ENCODE assay signal across 8 cellular contexts in the genomic region with DNA sequence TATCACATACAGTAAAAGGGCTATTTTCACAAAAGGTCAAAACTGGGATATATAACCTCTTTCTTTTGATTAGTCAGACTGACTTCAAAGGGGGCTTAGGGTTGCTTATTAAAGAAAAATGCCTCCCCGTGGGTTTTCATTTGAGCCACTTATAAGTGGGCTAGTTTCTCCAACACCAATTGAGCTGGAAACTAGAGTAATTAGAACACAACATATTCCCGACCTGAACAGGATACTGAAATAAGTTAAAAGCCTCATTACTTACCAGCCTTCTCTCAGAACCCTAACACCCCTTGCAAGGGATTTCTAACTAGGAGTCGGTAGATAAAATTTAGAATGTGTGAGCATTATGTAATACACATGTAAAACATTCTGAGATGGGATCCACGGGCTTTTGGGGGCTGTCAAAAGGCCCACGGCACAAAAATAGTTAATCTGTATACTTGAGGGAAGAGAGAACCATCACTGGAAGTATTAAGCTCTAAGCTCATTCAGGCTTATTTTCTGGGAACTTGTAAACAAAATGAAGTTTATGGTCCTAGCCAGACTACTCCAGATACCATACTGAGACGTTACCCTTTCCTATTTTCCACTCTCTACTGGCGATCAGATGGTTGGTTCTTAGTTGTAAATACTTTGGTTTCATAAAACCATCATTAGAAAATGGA. TPM values are rescaled to one million over a fixed set of nuclear protein-coding genes. Genes with fewer than 3 reads are reported as not detected.
DNase-seq lines count a peak whose midpoint lies in the region; ATAC-seq and TF ChIP-seq lines count a peak whose summit lies in the region.

No MANE protein-coding gene starts in this region.

- peak overlapping the region; percentile 99 for H3K27ac Mint-ChIP-seq in activated naive CD4-positive, alpha-beta T cell treated with anti-CD3 and anti-CD28 coated beads, Interleukin-2, amount 50 U/mL, for 24 hours

- no peaks in the 10 kb centered on the region for H3K9me3 ChIP-seq in lower lobe of right lung

- H3K27me3 ChIP-seq in lower lobe of right lung (ENCODE audit: low read depth) = no peaks in the 10 kb centered on the region

- intact Hi-C loops in lower lobe of right lung (cut with DNase I) = no loop called here

- 40 to 45% (median 41%) methylated on average over 7 of the region's 7 CpGs for WGBS in adipose tissue, 3 donors
- WGBS in urinary bladder = 28% methylated on average over 7 of the region's 7 CpGs

- peaks cover 3% of the 10 kb centered on the region for H3K36me3 Mint-ChIP-seq in activated naive CD4-positive, alpha-beta T cell treated with anti-CD3 and anti-CD28 coated beads, Interleukin-2, amount 50 U/mL, for 24 hours

- H3K9me3 Mint-ChIP-seq in activated naive CD4-positive, alpha-beta T cell treated with anti-CD3 and anti-CD28 coated beads, Interleukin-2, amount 50 U/mL, for 24 hours = no peaks in the 10 kb centered on the region

- peaks cover 70% of the 10 kb centered on the region for H3K4me1 ChIP-seq in lower lobe of right lung
- H3K4me1 ChIP-seq in urinary bladder (ENCODE audit: insufficient read depth) = no peaks in the 10 kb centered on the region

- no peaks in the 10 kb centered on the region for H3K27me3 Mint-ChIP-seq in activated naive CD4-positive, alpha-beta T cell treated with anti-CD3 and anti-CD28 coated beads, Interleukin-2, amount 50 U/mL, for 24 hours

- peak overlapping the region; percentile 60 for H3K4me3 ChIP-seq in lower lobe of right lung
- H3K4me3 ChIP-seq in urinary bladder (ENCODE audit: low read depth, low read length) = peak overlapping the region; percentile 51

- H3K36me3 ChIP-seq in lower lobe of right lung (no peaks in the 10 kb centered on the region), urinary bladder (ENCODE audit: insufficient read depth) (no peaks in the 10 kb centered on the region)

- no peak for ATAC-seq in lower lobe of right lung
- no peak for ATAC-seq in HG03108 (IDR thresholded peaks at IDR 0.05; ENCODE audit: unreplicated experiment)

- peak overlapping the region; percentile 92 for H3K4me3 Mint-ChIP-seq in activated naive CD4-positive, alpha-beta T cell treated with anti-CD3 and anti-CD28 coated beads, Interleukin-2, amount 50 U/mL, for 24 hours

- no peak for TF ChIP-seq CTCF in lower lobe of right lung (IDR thresholded peaks at IDR 0.05)

- peaks cover 55% of the 10 kb centered on the region for H3K4me1 Mint-ChIP-seq in activated naive CD4-positive, alpha-beta T cell treated with anti-CD3 and anti-CD28 coated beads, Interleukin-2, amount 50 U/mL, for 24 hours

- no peak for DNase-seq in activated naive CD4-positive, alpha-beta T cell treated with anti-CD3 and anti-CD28 coated beads, Interleukin-2, amount 50 U/mL, for 16 hours
- DNase-seq in lower lobe of right lung (no peak), T1000 (lab: John Stamatoyannopoulos, UW) (no peak), GDM1 (lab: John Stamatoyannopoulos, UW) (no peak)

- peak overlapping the region; percentile 72 for H3K27ac ChIP-seq in adipose tissue (ENCODE audit: low read depth, low read length)
- H3K27ac ChIP-seq in lower lobe of right lung = peak overlapping the region; percentile 98
- peak overlapping the region; percentile 97 for H3K27ac ChIP-seq in urinary bladder (ENCODE audit: low read depth)

RNA-seq across cellular contexts. Expression of a gene that starts 29.3 kb away (rescaled TPM):
- polyA plus RNA-seq in adipose tissue (10 to 100 TPM; 14.2 to 21.1 (median 20.2) TPM), urinary bladder (43.1 TPM)
- total RNA-seq in lower lobe of right lung (88.2 TPM), urinary bladder (198 TPM)
